Comparison of ENCODE assay signal across 5 cellular contexts in genomic region chr5:23147625-23148024, GRCh38.
"Had no signal": no experiment of that assay in that cellular context is flagged by ENCODE, and none has a peak within 500 bp of the region (broad histone marks: within the 10 kb centered on the region; RNA-seq: fewer than 3 reads in every experiment).

No MANE protein-coding gene starts in this region.

- H3K27ac Mint-ChIP-seq: H9 had no signal

- DNase-seq: GM23248, H9, HCEC 1CT, IMR-90 had no signal

- H2AFZ ChIP-seq: GM23248 had no signal

- ATAC-seq: K562 had no signal

- H3K9ac ChIP-seq: GM23248 had no signal

- H3K27ac ChIP-seq: GM23248 had no signal

- H3K4me3 ChIP-seq: GM23248, K562 had no signal

- H3K4me3 Mint-ChIP-seq: H9 had no signal
